ENCODE assay signal across 7 cellular contexts in the genomic region with DNA sequence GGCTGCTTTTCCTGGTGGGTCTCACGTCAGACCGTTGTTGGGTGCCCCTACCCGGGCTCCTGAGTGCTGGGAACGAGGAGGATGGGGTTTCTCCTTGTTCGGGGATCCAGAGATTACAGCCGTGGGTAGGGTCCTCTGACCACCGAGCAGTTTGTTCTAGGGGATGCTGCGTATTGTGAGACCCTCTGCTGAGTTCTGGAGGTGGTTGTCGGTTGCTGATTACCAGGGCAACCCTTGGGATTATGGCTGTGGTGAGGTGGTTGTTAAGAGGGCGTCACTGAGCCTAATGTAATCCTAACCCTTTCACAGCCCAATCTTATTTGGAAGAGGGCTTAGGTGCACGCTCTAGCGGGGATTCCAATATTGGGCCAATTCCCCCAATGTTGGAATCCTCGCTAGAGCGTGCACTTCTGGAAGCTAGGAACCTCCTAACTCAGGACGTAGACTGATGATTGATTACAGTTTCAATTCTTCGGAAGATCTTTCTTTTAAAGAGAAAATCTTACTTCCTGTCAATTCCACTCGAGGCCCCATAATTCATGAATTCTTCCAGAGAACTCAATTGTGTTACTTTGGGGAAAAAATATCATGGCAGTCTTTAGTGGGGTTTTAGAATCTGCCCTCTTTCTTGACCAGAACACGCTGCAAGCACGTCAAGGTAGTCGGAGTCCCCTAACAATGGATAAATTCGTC. TPM values are rescaled to one million over a fixed set of nuclear protein-coding genes. Genes with fewer than 3 reads are reported as not detected.
DNase-seq lines count a peak whose midpoint lies in the region; ATAC-seq and TF ChIP-seq lines count a peak whose summit lies in the region.

No MANE protein-coding gene starts in this region.

- H3K27ac ChIP-seq in effector memory CD4-positive, alpha-beta T cell (ENCODE audit: insufficient read depth, low read length, poor library complexity, severe bottlenecking) = peak overlapping the region; percentile 91
- peak overlapping the region; percentile 72 for H3K27ac ChIP-seq in neural progenitor cell

- H4K20me1 ChIP-seq in Loucy (ENCODE audit: insufficient read depth, low read length, poor library complexity, severe bottlenecking) = peaks cover 33% of the 10 kb centered on the region
- peaks cover 2% of the 10 kb centered on the region for H4K20me1 ChIP-seq in neural progenitor cell (ENCODE audit: low read depth)

- H3K4me2 ChIP-seq in Loucy (ENCODE audit: low read depth, low read length, poor library complexity, severe bottlenecking) (peak overlapping the region; percentile 81), neural progenitor cell (peak overlapping the region; percentile 89)

- H3K9me3 Mint-ChIP-seq in neural progenitor cell = no peaks in the 10 kb centered on the region

- H3K4me3 ChIP-seq in Loucy (ENCODE audit: low read length, poor library complexity, severe bottlenecking) (peak overlapping the region; percentile 85), neural progenitor cell (peak overlapping the region; percentile 85)
- peak overlapping the region; percentile 92 for H3K4me3 ChIP-seq in effector memory CD4-positive, alpha-beta T cell (ENCODE audit: insufficient read depth, low read depth, low read length, poor library complexity, severe bottlenecking)

- H2AFZ ChIP-seq in Loucy (ENCODE audit: low read length) (peak overlapping the region; percentile 90), neural progenitor cell (replicated peaks) (peak overlapping the region; percentile 100)

- H3K9me2 ChIP-seq in Loucy (replicated peaks; ENCODE audit: low read depth, low read length) = no peaks in the 10 kb centered on the region

- TF ChIP-seq CTCF in Loucy (conservative IDR thresholded peaks at IDR 0.05; ENCODE audit: low read length) (no peak), neural progenitor cell (IDR thresholded peaks at IDR 0.05) (no peak)

- peaks cover 2% of the 10 kb centered on the region for H3K36me3 Mint-ChIP-seq in neural progenitor cell

- H3K4me1 ChIP-seq in Loucy (ENCODE audit: insufficient read depth, low read length, poor library complexity, severe bottlenecking) (peaks cover 23% of the 10 kb centered on the region), neural progenitor cell (peaks cover 12% of the 10 kb centered on the region)
- H3K4me1 ChIP-seq in effector memory CD4-positive, alpha-beta T cell (ENCODE audit: control insufficient read depth, insufficient read depth, low read length, poor library complexity, severe bottlenecking) = peaks cover 7% of the 10 kb centered on the region

- H3K27ac Mint-ChIP-seq in neural progenitor cell = peak overlapping the region; percentile 37

- H3K36me3 ChIP-seq in Loucy (ENCODE audit: insufficient read depth, low read length) = no peaks in the 10 kb centered on the region
- no peaks in the 10 kb centered on the region for H3K36me3 ChIP-seq in effector memory CD4-positive, alpha-beta T cell (ENCODE audit: control insufficient read depth, insufficient read depth, low read length)
- no peaks in the 10 kb centered on the region for H3K36me3 ChIP-seq in neural progenitor cell

- no peak for ATAC-seq in HG03342 (IDR thresholded peaks at IDR 0.05; ENCODE audit: unreplicated experiment)

- H3K9ac ChIP-seq in Loucy (ENCODE audit: low read depth, low read length, poor library complexity, severe bottlenecking) = peak overlapping the region; percentile 94
- H3K9ac ChIP-seq in neural progenitor cell = peak overlapping the region; percentile 64

- H3K27me3 ChIP-seq in Loucy (ENCODE audit: insufficient read depth, low read length, poor library complexity, severe bottlenecking) (no peaks in the 10 kb centered on the region), neural progenitor cell (no peaks in the 10 kb centered on the region)
- H3K27me3 ChIP-seq in effector memory CD4-positive, alpha-beta T cell (replicated peaks; ENCODE audit: control insufficient read depth, insufficient read depth, low read length, poor library complexity, severe bottlenecking) = no peaks in the 10 kb centered on the region

- H3K79me2 ChIP-seq in Loucy (ENCODE audit: insufficient read depth, low read length) (peaks cover 63% of the 10 kb centered on the region), neural progenitor cell (ENCODE audit: low read depth) (peaks cover 49% of the 10 kb centered on the region)

- H3K4me3 Mint-ChIP-seq in neural progenitor cell = no peak overlapping the region

- H3K4me1 Mint-ChIP-seq in neural progenitor cell = peaks cover 8% of the 10 kb centered on the region

- H3F3A ChIP-seq in Loucy (ENCODE audit: low read depth) (no peaks in the 10 kb centered on the region), neural progenitor cell (ENCODE audit: low read depth) (peaks cover 21% of the 10 kb centered on the region)

- H3K9me3 ChIP-seq in Loucy (ENCODE audit: insufficient read depth, low read depth, low read length) (no peaks in the 10 kb centered on the region), neural progenitor cell (ENCODE audit: low read depth) (no peaks in the 10 kb centered on the region)
- no peaks in the 10 kb centered on the region for H3K9me3 ChIP-seq in effector memory CD4-positive, alpha-beta T cell (ENCODE audit: control insufficient read depth, low read length)

- DNase-seq in GM04504 (ENCODE audit: low read depth) (peak; percentile 8), neural progenitor cell (ENCODE audit: low spot score) (peak; percentile 73), SHP77 treated with DMSO at 0.1 percent for 48 hours (lab: John Stamatoyannopoulos, UW) (no peak), NCI-H1048 (lab: John Stamatoyannopoulos, UW) (no peak)
- peak in 1 of 3 donors; percentile 5 for DNase-seq in effector memory CD4-positive, alpha-beta T cell

- H3K27me3 Mint-ChIP-seq in neural progenitor cell (ENCODE audit: insufficient read depth, low read depth) = no peaks in the 10 kb centered on the region

RNA-seq across cellular contexts. Expression of a gene that starts 0.5 kb away (rescaled TPM):
- total RNA-seq in neural progenitor cell (ENCODE audit: low replicate concordance) = 8.8 and 11.6 TPM in 2 replicates

RNA-seq across cellular contexts. Expression of a gene that starts 0.9 kb away (rescaled TPM):
- total RNA-seq in neural progenitor cell (ENCODE audit: low replicate concordance) = 125 and 139 TPM in 2 replicates

RNA-seq across cellular contexts. Expression of a gene that starts 35.9 kb away (rescaled TPM):
- not detected in 2 replicates for total RNA-seq in neural progenitor cell (ENCODE audit: low replicate concordance)

Comparison
In these comparisons a context has a peak if more than half of its experiments do, and no peak if none do; other contexts are left out.
1. DNase-seq: peak in GM04504 (single experiment) and neural progenitor cell (single experiment); none in SHP77 treated with DMSO at 0.1 percent for 48 hours (single experiment) and NCI-H1048 (single experiment).
2. Peak in every context shown above with its lines, with median percentiles within 50 percentile points of each other: H3K4me3 ChIP-seq.